ENCODE assay signal across 10 cellular contexts in genomic region chr11:63550156-63550700, GRCh38. TPM values are rescaled to one million over a fixed set of nuclear protein-coding genes. Genes with fewer than 3 reads are reported as not detected.
"Had no signal": no experiment of that assay in that cellular context is flagged by ENCODE, and none has a peak within 500 bp of the region (broad histone marks: within the 10 kb centered on the region; RNA-seq: fewer than 3 reads in every experiment).

No MANE protein-coding gene starts in this region.

RNA-seq across cellular contexts. Expression of gene PLAAT2, which starts 13.0 kb away (rescaled TPM):
- total RNA-seq: activated CD4-positive, alpha-beta memory T cell treated with anti-CD3 and anti-CD28 coated beads, Interleukin-2, amount 10 ng/mL, durations not matched to agents 7 days and 5 days; activated naive CD4-positive, alpha-beta T cell treated with anti-CD3 and anti-CD28 coated beads, Interleukin-2, amount 50 U/mL, for 72 hours; activated T-helper 2 cell treated with anti-CD3 and anti-CD28 coated beads, Interferon-gamma antibody, Interleukin-2, Interleukin-4, amounts not matched to agents 10 μg/mL and 5 μg/mL and 100 μg/mL, durations not matched to agents 14 hours and 24 hours and 36 hours; aorta; LHCN-M2; NCI-H460; RPMI7951; SJCRH30; T-helper 2 cell treated with Interferon-gamma antibody and Interleukin-4, amounts not matched to agents 100 ng/mL and 5 ng/mL, for 36 hours had no signal

RNA-seq across cellular contexts. Expression of gene PLAAT4, which starts 13.6 kb away (rescaled TPM):
- total RNA-seq: NCI-H460 had no signal

RNA-seq across cellular contexts. Expression of gene LGALS12, which starts 44.3 kb away (rescaled TPM):
- total RNA-seq: activated CD4-positive, alpha-beta memory T cell treated with anti-CD3 and anti-CD28 coated beads, Interleukin-2, amount 10 ng/mL, durations not matched to agents 7 days and 5 days; activated naive CD4-positive, alpha-beta T cell treated with anti-CD3 and anti-CD28 coated beads, Interleukin-2, amount 50 U/mL, for 72 hours; LHCN-M2; NCI-H460 had no signal

RNA-seq across cellular contexts. Expression of gene PLAAT5, which starts 59.3 kb away (rescaled TPM):
- total RNA-seq: activated CD4-positive, alpha-beta memory T cell treated with anti-CD3 and anti-CD28 coated beads, Interleukin-2, amount 10 ng/mL, durations not matched to agents 7 days and 5 days; activated naive CD4-positive, alpha-beta T cell treated with anti-CD3 and anti-CD28 coated beads, Interleukin-2, amount 50 U/mL, for 72 hours; LHCN-M2; NCI-H460; RPMI7951; T-helper 1 cell treated with Interleukin-12 subunit alpha and Interleukin-12 subunit beta and Interleukin-4 antibody, amounts not matched to agents 30 ng/mL and 1 ng/mL, for 36 hours; T-helper 2 cell treated with Interferon-gamma antibody and Interleukin-4, amounts not matched to agents 100 ng/mL and 5 ng/mL, for 36 hours had no signal
